15 cellular contexts compared by ENCODE assay signal in the genomic region with DNA sequence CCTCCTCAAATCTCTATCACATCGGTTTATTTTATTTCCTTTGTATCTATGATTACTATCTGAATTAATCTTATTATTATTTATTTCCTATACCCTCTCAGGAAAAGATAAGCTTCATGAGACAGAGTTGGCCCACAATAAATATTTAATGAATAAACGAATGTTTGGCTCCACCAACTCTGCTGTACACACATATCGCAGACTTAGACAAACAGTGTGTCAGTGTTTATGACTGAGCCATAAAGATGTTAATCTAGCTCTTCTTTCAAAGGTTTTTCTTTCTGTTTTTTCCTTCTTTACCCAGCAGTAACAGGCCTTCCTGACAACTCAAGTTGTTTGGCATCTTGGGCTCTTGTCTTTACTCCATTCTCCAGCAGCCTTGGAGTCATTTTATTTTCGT.
DNase-seq lines count a peak whose midpoint lies in the region; ATAC-seq and TF ChIP-seq lines count a peak whose summit lies in the region.
"Had no signal": no experiment of that assay in that cellular context is flagged by ENCODE, and none has a peak within 500 bp of the region (broad histone marks: within the 10 kb centered on the region; RNA-seq: fewer than 3 reads in every experiment).

No MANE protein-coding gene starts in this region.

- no peaks in the 10 kb centered on the region for H3K4me1 ChIP-seq in lower lobe of right lung

- no peak overlapping the region for H3K4me3 ChIP-seq in lower lobe of right lung

- peak; percentile 1 to 54 for DNase-seq in T47D (ENCODE audit: low read depth in 1 of 2, low spot score in 1 of 2)
- no peak for DNase-seq in MCF 10A (ENCODE audit: unreplicated experiment)
- DNase-seq in NCI-H2196 (lab: John Stamatoyannopoulos, UW; ENCODE audit: unreplicated experiment): peak; percentile 32
- DNase-seq in left kidney (ENCODE audit: low read depth, low spot score): peak; percentile 32
- no peak for DNase-seq in T-cell
- no peak for DNase-seq in lower lobe of right lung
- DNase-seq: AML-193; Calu3; CD4-positive, CD25-positive, alpha-beta regulatory T cell; MV-4-11; NCI-H146; NCI-H2107; NCI-H82; SIG-M5 had no signal

- H3K27me3 ChIP-seq in lower lobe of right lung (ENCODE audit: low read depth): no peaks in the 10 kb centered on the region

- no peak overlapping the region for H3K4me3 Mint-ChIP-seq in MCF 10A (ENCODE audit: unreplicated experiment)
- no peak overlapping the region for H3K4me3 Mint-ChIP-seq in T-cell
- H3K4me3 Mint-ChIP-seq: CD4-positive, CD25-positive, alpha-beta regulatory T cell had no signal

- CTCF ChIA-PET in MCF 10A (lab: Yijun Ruan, JAX): interaction anchor here (0.6 to 1.0 kb wide), 3 partner anchors 11 to 199 kb away, joined by 3 to 5 read pairs (median 3); no protein-coding TSS in a partner anchor
- CTCF ChIA-PET in T-cell (lab: Charles Lee): interaction anchor here in 1 of 2 donors (0.7 kb wide), 1 partner anchor 14 kb away, joined by 3 read pairs; no protein-coding TSS in a partner anchor

- no peaks in the 10 kb centered on the region for H3K27me3 Mint-ChIP-seq in MCF 10A (ENCODE audit: insufficient read depth, unreplicated experiment)
- H3K27me3 Mint-ChIP-seq in T-cell: no peaks in the 10 kb centered on the region
- H3K27me3 Mint-ChIP-seq: CD4-positive, CD25-positive, alpha-beta regulatory T cell had no signal

- H3K27ac Mint-ChIP-seq in MCF 10A (ENCODE audit: low read depth, unreplicated experiment): no peak overlapping the region
- H3K27ac Mint-ChIP-seq in T-cell: no peak overlapping the region
- H3K27ac Mint-ChIP-seq: CD4-positive, CD25-positive, alpha-beta regulatory T cell had no signal

- H3K9me3 ChIP-seq in lower lobe of right lung: no peaks in the 10 kb centered on the region

- POLR2A ChIA-PET in MCF 10A (lab: Yijun Ruan, JAX): interaction anchor here (0.6 kb wide), 1 partner anchor 273 kb away, joined by 3 read pairs; no protein-coding TSS in a partner anchor
- POLR2A ChIA-PET in T-cell (lab: Charles Lee): no interaction called here

- H3K27ac ChIP-seq in lower lobe of right lung: no peak overlapping the region

- peaks cover 16% of the 10 kb centered on the region for H3K4me1 Mint-ChIP-seq in MCF 10A (ENCODE audit: insufficient read depth, unreplicated experiment)
- H3K4me1 Mint-ChIP-seq in T-cell: no peaks in the 10 kb centered on the region
- H3K4me1 Mint-ChIP-seq: CD4-positive, CD25-positive, alpha-beta regulatory T cell had no signal

- no peaks in the 10 kb centered on the region for H3K36me3 ChIP-seq in lower lobe of right lung

- ATAC-seq in T-cell (replicated peaks in 1 of 4) (no peak), GM18861 (IDR thresholded peaks at IDR 0.05; ENCODE audit: unreplicated experiment) (no peak), lower lobe of right lung (no peak)

- intact Hi-C loops in MCF 10A (cut with micrococcal nuclease) (no loop called here), lower lobe of right lung (cut with DNase I) (no loop called here)

- in situ Hi-C loops in T47D (cut with HindIII; ENCODE audit: low pct_unique_long_range_greater_than_20kb, low sequenced_read_pairs): no loop called here

- H3K9me3 Mint-ChIP-seq in MCF 10A (ENCODE audit: unreplicated experiment): no peaks in the 10 kb centered on the region
- peaks cover 16 to 34% (median 20%) of the 10 kb centered on the region in 3 donors for H3K9me3 Mint-ChIP-seq in T-cell

- TF ChIP-seq CTCF in MCF 10A (IDR thresholded peaks at IDR 0.05; ENCODE audit: unreplicated experiment) (no peak), lower lobe of right lung (IDR thresholded peaks at IDR 0.05) (no peak)

- H3K36me3 Mint-ChIP-seq in MCF 10A (ENCODE audit: insufficient read depth, unreplicated experiment): no peaks in the 10 kb centered on the region
- H3K36me3 Mint-ChIP-seq in T-cell: no peaks in the 10 kb centered on the region
- H3K36me3 Mint-ChIP-seq: CD4-positive, CD25-positive, alpha-beta regulatory T cell had no signal

- no TSS peak for BruUV-seq in MCF 10A (replicated peaks; lab: Mats Ljungman, UMichigan)

Comparison
In these comparisons a context has a peak if more than half of its experiments do, and no peak if none do; other contexts are left out.
1. DNase-seq: peak in T47D (2 of 2), NCI-H2196 (single experiment) and left kidney (single experiment); none in MCF 10A (single experiment), T-cell (0 of 34) and lower lobe of right lung (single experiment).